1 cellular context compared by ENCODE assay signal in genomic region chr11:1882265-1883238, GRCh38.
TF ChIP-seq lines count a peak whose summit lies in the region.

No MANE protein-coding gene starts in this region.

TF ChIP-seq in HepG2, 621 proteins besides CTCF, POLR2A, EP300 and RAD21 (continued from another document and continues in another):
- TF ChIP-seq ZBTB10 (CRISPR knock-in tag; IDR thresholded peaks at IDR 0.05; ENCODE audit: borderline replicate concordance) (no peak), SNAPC4 (CRISPR knock-in tag; IDR thresholded peaks at IDR 0.05) (no peak), REL (CRISPR knock-in tag; conservative IDR thresholded peaks at IDR 0.05) (no peak), ZFP90 (CRISPR knock-in tag; IDR thresholded peaks at IDR 0.05; ENCODE audit: borderline replicate concordance) (no peak), ZNF646 (CRISPR knock-in tag; IDR thresholded peaks at IDR 0.05) (no peak), TCF7 (IDR thresholded peaks at IDR 0.05; ENCODE audit: low read depth) (no peak), TFE3 (CRISPR knock-in tag; IDR thresholded peaks at IDR 0.05) (no peak), ZNF615 (CRISPR knock-in tag; IDR thresholded peaks at IDR 0.05; ENCODE audit: borderline replicate concordance) (no peak), ZNF496 (CRISPR knock-in tag; IDR thresholded peaks at IDR 0.05; ENCODE audit: insufficient replicate concordance) (no peak), ZBTB34 (CRISPR knock-in tag; IDR thresholded peaks at IDR 0.05) (no peak), ZNF570 (CRISPR knock-in tag; IDR thresholded peaks at IDR 0.05; ENCODE audit: borderline replicate concordance) (no peak), UBTF (CRISPR knock-in tag; IDR thresholded peaks at IDR 0.05) (no peak), TMF1 (CRISPR knock-in tag; IDR thresholded peaks at IDR 0.05; ENCODE audit: low read depth) (no peak), ZNF44 (CRISPR knock-in tag; IDR thresholded peaks at IDR 0.05) (no peak), ZNF546 (CRISPR knock-in tag; conservative IDR thresholded peaks at IDR 0.05) (no peak), ATF7 (IDR thresholded peaks at IDR 0.05) (no peak), ATF7 (CRISPR knock-in tag; IDR thresholded peaks at IDR 0.05) (no peak), ZNF501 (CRISPR knock-in tag; IDR thresholded peaks at IDR 0.05) (peak; percentile 48; the same call in 1 of the 2 replicates), SAFB2 (CRISPR knock-in tag; IDR thresholded peaks at IDR 0.05; ENCODE audit: borderline replicate concordance, low read depth) (no peak), TAF1 (CRISPR knock-in tag; IDR thresholded peaks at IDR 0.05) (no peak), CCAR2 (optimal IDR thresholded peaks at IDR 0.05; ENCODE audit: low read depth, low read length) (no peak), ZBTB38 (CRISPR knock-in tag; IDR thresholded peaks at IDR 0.05) (peak; percentile 25; the same call in 1 of the 2 replicates), PHF20 (CRISPR knock-in tag; IDR thresholded peaks at IDR 0.05) (no peak), RNF2 (conservative IDR thresholded peaks at IDR 0.05; ENCODE audit: low read depth) (0 out of 2 replicates have a peak, but pooled peaks have one; percentile 26), FOXA3 (CRISPR knock-in tag; IDR thresholded peaks at IDR 0.05) (0 out of 2 replicates have a peak, but pooled peaks have one; percentile 28), MIXL1 (CRISPR knock-in tag; IDR thresholded peaks at IDR 0.05) (no peak), SATB2 (CRISPR knock-in tag; IDR thresholded peaks at IDR 0.05) (no peak), KAT2B (IDR thresholded peaks at IDR 0.05; ENCODE audit: borderline replicate concordance, low read depth, low read length) (no peak), TSC22D2 (CRISPR knock-in tag; IDR thresholded peaks at IDR 0.05; ENCODE audit: borderline replicate concordance) (no peak), JUN (CRISPR knock-in tag; IDR thresholded peaks at IDR 0.05) (no peak), SIN3B (IDR thresholded peaks at IDR 0.05; ENCODE audit: low read length) (no peak), ZMYM4 (CRISPR knock-in tag; IDR thresholded peaks at IDR 0.05) (no peak)
- TF ChIP-seq, protein P1, sequence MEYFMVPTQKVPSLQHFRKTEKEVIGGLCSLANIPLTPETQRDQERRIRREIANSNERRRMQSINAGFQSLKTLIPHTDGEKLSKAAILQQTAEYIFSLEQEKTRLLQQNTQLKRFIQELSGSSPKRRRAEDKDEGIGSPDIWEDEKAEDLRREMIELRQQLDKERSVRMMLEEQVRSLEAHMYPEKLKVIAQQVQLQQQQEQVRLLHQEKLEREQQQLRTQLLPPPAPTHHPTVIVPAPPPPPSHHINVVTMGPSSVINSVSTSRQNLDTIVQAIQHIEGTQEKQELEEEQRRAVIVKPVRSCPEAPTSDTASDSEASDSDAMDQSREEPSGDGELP (IDR thresholded peaks at IDR 0.05; ENCODE audit: borderline replicate concordance, low read depth) = no peak
- TF ChIP-seq, protein P2, sequence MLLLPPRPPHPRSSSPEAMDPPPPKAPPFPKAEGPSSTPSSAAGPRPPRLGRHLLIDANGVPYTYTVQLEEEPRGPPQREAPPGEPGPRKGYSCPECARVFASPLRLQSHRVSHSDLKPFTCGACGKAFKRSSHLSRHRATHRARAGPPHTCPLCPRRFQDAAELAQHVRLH (CRISPR knock-in tag; IDR thresholded peaks at IDR 0.05; ENCODE audit: borderline replicate concordance, low read depth) = no peak
- TF ChIP-seq, protein P3, sequence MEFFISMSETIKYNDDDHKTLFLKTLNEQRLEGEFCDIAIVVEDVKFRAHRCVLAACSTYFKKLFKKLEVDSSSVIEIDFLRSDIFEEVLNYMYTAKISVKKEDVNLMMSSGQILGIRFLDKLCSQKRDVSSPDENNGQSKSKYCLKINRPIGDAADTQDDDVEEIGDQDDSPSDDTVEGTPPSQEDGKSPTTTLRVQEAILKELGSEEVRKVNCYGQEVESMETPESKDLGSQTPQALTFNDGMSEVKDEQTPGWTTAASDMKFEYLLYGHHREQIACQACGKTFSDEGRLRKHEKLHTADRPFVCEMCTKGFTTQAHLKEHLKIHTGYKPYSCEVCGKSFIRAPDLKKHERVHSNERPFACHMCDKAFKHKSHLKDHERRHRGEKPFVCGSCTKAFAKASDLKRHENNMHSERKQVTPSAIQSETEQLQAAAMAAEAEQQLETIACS (CRISPR knock-in tag; IDR thresholded peaks at IDR 0.05) = no peak
